In genomic region chr1:154970631-154971340, GRCh38 we compare ENCODE assay signal across 8 cellular contexts. TPM values are rescaled to one million over a fixed set of nuclear protein-coding genes. Genes with fewer than 3 reads are reported as not detected.
DNase-seq lines count a peak whose midpoint lies in the region; ATAC-seq and TF ChIP-seq lines count a peak whose summit lies in the region.

Gene SHC1, minus strand, starts transcription at chr1:154970747. Its CDS starts 221 bp downstream, at chr1:154970526.

- peak; percentile 30 for ATAC-seq in HG02759 (IDR thresholded peaks at IDR 0.05; ENCODE audit: unreplicated experiment)
- no peak for ATAC-seq in GM18511 (IDR thresholded peaks at IDR 0.05; ENCODE audit: unreplicated experiment)

- H3K36me3 ChIP-seq in breast epithelium (no peaks in the 10 kb centered on the region), iPS-18a (ENCODE audit: control insufficient read depth, low read depth, low read length) (peaks cover 17% of the 10 kb centered on the region)

- no peaks in the 10 kb centered on the region for H3K27me3 ChIP-seq in breast epithelium
- H3K27me3 ChIP-seq in iPS-18a (ENCODE audit: control insufficient read depth, insufficient read depth, low read length) = no peaks in the 10 kb centered on the region

- peak; percentile 70 for DNase-seq in COR-L47 (lab: John Stamatoyannopoulos, UW)
- peak; percentile 93 for DNase-seq in SK-N-DZ (ENCODE audit: low spot score)
- DNase-seq in breast epithelium (ENCODE audit: low spot score in 2 of 2) = peak; percentile 87 to 95
- peak; percentile 84 for DNase-seq in retina
- no peak for DNase-seq in activated gamma-delta T cell (lab: John Stamatoyannopoulos, UW)

- peaks cover 11 to 16% of the 10 kb centered on the region in 2 donors for H3K4me1 ChIP-seq in breast epithelium
- H3K4me1 ChIP-seq in iPS-18a (ENCODE audit: control insufficient read depth, low read depth, low read length) = peaks cover 15% of the 10 kb centered on the region

- intact Hi-C loops in breast epithelium (cut with DNase I; ENCODE audit: low total_unique reads) = no loop called here

- TF ChIP-seq CTCF in breast epithelium (IDR thresholded peaks at IDR 0.05) = no peak

- H3K4me3 ChIP-seq in breast epithelium (peak within 1 kb of the TSS; percentile 46 to 76 (median 51)), iPS-18a (ENCODE audit: low read length) (peak within 1 kb of the TSS; percentile 90)

- peak; percentile 84 for TF ChIP-seq POLR2A in breast epithelium (IDR thresholded peaks at IDR 0.05)

- peak within 1 kb of the TSS; percentile 59 for H3K9ac ChIP-seq in iPS-18a (ENCODE audit: low read length)

- H3K9me3 ChIP-seq in breast epithelium (no peaks in the 10 kb centered on the region), iPS-18a (ENCODE audit: control insufficient read depth, low read depth, low read length) (no peaks in the 10 kb centered on the region)

- H3K27ac ChIP-seq in breast epithelium = peak within 1 kb of the TSS; percentile 99 to 100
- H3K27ac ChIP-seq in iPS-18a (ENCODE audit: low read length) = peak within 1 kb of the TSS; percentile 82

RNA-seq across cellular contexts. Expression of gene SHC1, which starts in this region (rescaled TPM):
- 65.4 and 75.4 TPM in 2 replicates for polyA plus RNA-seq in SK-N-DZ (2014; cell fraction: cytosol; rRNA removed)
- polyA plus RNA-seq in SK-N-DZ (2014; cell fraction: nucleus; rRNA removed) = 98.6 and 121 TPM in 2 replicates
- 100 to 1,000 TPM in 2 of 3 donors, 10 to 100 TPM in 1; 94.4 to 177 (median 134) TPM for total RNA-seq in breast epithelium
